ENCODE assay signal across 10 cellular contexts in genomic region chr11:125457814-125458343, GRCh38. TPM values are rescaled to one million over a fixed set of nuclear protein-coding genes. Genes with fewer than 3 reads are reported as not detected.
DNase-seq lines count a peak whose midpoint lies in the region; ATAC-seq lines count a peak whose summit lies in the region.
"Had no signal": no experiment of that assay in that cellular context is flagged by ENCODE, and none has a peak within 500 bp of the region (broad histone marks: within the 10 kb centered on the region; RNA-seq: fewer than 3 reads in every experiment).

No MANE protein-coding gene starts in this region.

- peaks cover 0 to 15% of the 10 kb centered on the region in 2 donors for H3K27me3 Mint-ChIP-seq in stimulated activated naive B cell treated with anti-CD40 and anti-IgM and Interleukin-4, amounts not matched to agents 10 μg/mL and 1 μg/mL and 100 μg/mL, for 72 hours
- H3K27me3 Mint-ChIP-seq in activated CD4-positive, alpha-beta memory T cell treated with anti-CD3 and anti-CD28 coated beads for 36 hours, result no peaks in the 10 kb centered on the region

- no peak for ATAC-seq in stimulated activated naive B cell treated with anti-CD40 and anti-IgM and Interleukin-4, amounts not matched to agents 10 μg/mL and 1 μg/mL and 100 μg/mL, for 72 hours (replicated peaks)

- CTCF ChIA-PET in activated CD4-positive, alpha-beta memory T cell treated with anti-CD3 and anti-CD28 coated beads for 36 hours (lab: Charles Lee), result no interaction called here

- no peak overlapping the region for H3K27ac Mint-ChIP-seq in stimulated activated naive B cell treated with anti-CD40 and anti-IgM and Interleukin-4, amounts not matched to agents 10 μg/mL and 1 μg/mL and 100 μg/mL, for 72 hours
- H3K27ac Mint-ChIP-seq in activated CD4-positive, alpha-beta memory T cell treated with anti-CD3 and anti-CD28 coated beads for 36 hours, result no peak overlapping the region

- POLR2A ChIA-PET in activated CD4-positive, alpha-beta memory T cell treated with anti-CD3 and anti-CD28 coated beads for 36 hours (lab: Charles Lee), result no interaction called here

- H3K4me3 Mint-ChIP-seq in stimulated activated naive B cell treated with anti-CD40 and anti-IgM and Interleukin-4, amounts not matched to agents 10 μg/mL and 1 μg/mL and 100 μg/mL, for 72 hours, result no peak overlapping the region
- no peak overlapping the region for H3K4me3 Mint-ChIP-seq in activated CD4-positive, alpha-beta memory T cell treated with anti-CD3 and anti-CD28 coated beads for 36 hours

- H3K4me1 Mint-ChIP-seq in stimulated activated naive B cell treated with anti-CD40 and anti-IgM and Interleukin-4, amounts not matched to agents 10 μg/mL and 1 μg/mL and 100 μg/mL, for 72 hours, result no peaks in the 10 kb centered on the region
- H3K4me1 Mint-ChIP-seq in activated CD4-positive, alpha-beta memory T cell treated with anti-CD3 and anti-CD28 coated beads for 36 hours (ENCODE audit: low read depth), result no peaks in the 10 kb centered on the region

- no peaks in the 10 kb centered on the region for H3K9me3 Mint-ChIP-seq in stimulated activated naive B cell treated with anti-CD40 and anti-IgM and Interleukin-4, amounts not matched to agents 10 μg/mL and 1 μg/mL and 100 μg/mL, for 72 hours
- no peaks in the 10 kb centered on the region for H3K9me3 Mint-ChIP-seq in activated CD4-positive, alpha-beta memory T cell treated with anti-CD3 and anti-CD28 coated beads for 36 hours

- intact Hi-C loops in activated CD4-positive, alpha-beta memory T cell treated with anti-CD3 and anti-CD28 coated beads for 36 hours (cut with micrococcal nuclease), result no loop called here

- no peaks in the 10 kb centered on the region for H3K36me3 Mint-ChIP-seq in stimulated activated naive B cell treated with anti-CD40 and anti-IgM and Interleukin-4, amounts not matched to agents 10 μg/mL and 1 μg/mL and 100 μg/mL, for 72 hours
- H3K36me3 Mint-ChIP-seq in activated CD4-positive, alpha-beta memory T cell treated with anti-CD3 and anti-CD28 coated beads for 36 hours, result no peaks in the 10 kb centered on the region

- DNase-seq in GM03348 (ENCODE audit: low spot score) (peak; percentile 88), cerebellar cortex (ENCODE audit: low spot score) (peak; percentile 72), iPS-NIHi11 (ENCODE audit: low spot score) (peak; percentile 56), putamen (ENCODE audit: low spot score) (peak; percentile 90), inferior parietal cortex (ENCODE audit: extremely low spot score) (no peak), cortex of kidney (lab: John Stamatoyannopoulos, UW) (no peak)
- DNase-seq in stimulated activated naive B cell treated with anti-CD40 and anti-IgM and Interleukin-4, amounts not matched to agents 10 μg/mL and 1 μg/mL and 100 μg/mL, for 72 hours, result no peak
- no peak for DNase-seq in activated CD4-positive, alpha-beta memory T cell treated with anti-CD3 and anti-CD28 coated beads for 36 hours
- DNase-seq: NCI-H2081 treated with DMSO at 0.1 percent for 48 hours, T-helper 1 cell had no signal

RNA-seq across cellular contexts. Expression of gene FEZ1, which starts 38.2 kb away (rescaled TPM):
- total RNA-seq in activated CD4-positive, alpha-beta memory T cell treated with anti-CD3 and anti-CD28 coated beads for 36 hours, result 1 to 10 TPM; 2.1 to 3.3 TPM

Comparison
In these comparisons a context has a peak if more than half of its experiments do, and no peak if none do; other contexts are left out.
1. DNase-seq: peak in GM03348 (single experiment), cerebellar cortex (single experiment), iPS-NIHi11 (single experiment) and putamen (single experiment); none in inferior parietal cortex (single experiment), cortex of kidney (single experiment), stimulated activated naive B cell treated with anti-CD40 and anti-IgM and Interleukin-4, amounts not matched to agents 10 μg/mL and 1 μg/mL and 100 μg/mL, for 72 hours (single experiment) and activated CD4-positive, alpha-beta memory T cell treated with anti-CD3 and anti-CD28 coated beads for 36 hours (single experiment).